ENCODE assay signal across 18 cellular contexts in genomic region chr13:59681630-59682311, GRCh38.
"Had no signal": no experiment of that assay in that cellular context is flagged by ENCODE, and none has a peak within 500 bp of the region (broad histone marks: within the 10 kb centered on the region; RNA-seq: fewer than 3 reads in every experiment).

No MANE protein-coding gene starts in this region.

- H3K4me1 ChIP-seq: suprapubic skin had no signal

- H3K27me3 ChIP-seq: left lung, neural progenitor cell, ovary, suprapubic skin had no signal

- FAIRE-seq: kidney had no signal

- H3K4me2 ChIP-seq: neural progenitor cell had no signal

- H3K4me3 ChIP-seq: left lung, neural progenitor cell, ovary, suprapubic skin, upper lobe of left lung had no signal

- ATAC-seq: activated CD4-positive, CD25-positive, alpha-beta regulatory T cell treated with anti-CD3 and anti-CD28 coated beads, Interleukin-2, amount 50 U/mL, for 24 hours; left lung; sciatic nerve; stimulated activated naive CD8-positive, alpha-beta T cell treated with anti-CD3 and anti-CD28 coated beads, Interleukin-15, Interleukin-2, amounts not matched to agents 100 U/mL and 50 U/mL, for 24 hours had no signal

- H3K27ac ChIP-seq: left lung, neural progenitor cell, ovary, suprapubic skin, upper lobe of left lung had no signal

- H3K36me3 ChIP-seq: left lung, neural progenitor cell, ovary, suprapubic skin, upper lobe of left lung had no signal

- H3K9ac ChIP-seq: neural progenitor cell had no signal

- H2AFZ ChIP-seq: neural progenitor cell had no signal

- H3K9me3 ChIP-seq: left lung, ovary, suprapubic skin, upper lobe of left lung had no signal

- DNase-seq: activated CD4-positive, alpha-beta T cell treated with anti-CD3 and anti-CD28 coated beads, Interleukin-2, amount 50 U/mL, for 1 hour; activated CD8-positive, alpha-beta memory T cell treated with anti-CD3 and anti-CD28 coated beads for 24 hours; activated naive CD4-positive, alpha-beta T cell; aorta; cerebellar nuclear complex; glutamatergic neuron; hypothalamus; kidney; left lung; mammary epithelial cell; naive B cell; ovary; stimulated activated naive CD8-positive, alpha-beta T cell treated with anti-CD3 and anti-CD28 coated beads, Interleukin-15, Interleukin-2, amounts not matched to agents 100 U/mL and 50 U/mL, for 24 hours; upper lobe of left lung had no signal
